In genomic region chr12:27142102-27142721, GRCh38 we compare ENCODE assay signal across 8 cellular contexts. TPM values are rescaled to one million over a fixed set of nuclear protein-coding genes. Genes with fewer than 3 reads are reported as not detected.
A peak's percentile ranks its signal among the peaks of the same experiment; 100 is the strongest.
DNase-seq lines count a peak whose midpoint lies in the region; ATAC-seq and TF ChIP-seq lines count a peak whose summit lies in the region.

No MANE protein-coding gene starts in this region.

- peaks cover 2% of the 10 kb centered on the region for H3K27me3 Mint-ChIP-seq in Caco-2 (ENCODE audit: insufficient read depth, unreplicated experiment)
- H3K27me3 Mint-ChIP-seq in neural progenitor cell (ENCODE audit: insufficient read depth, low read depth): peaks cover 2% of the 10 kb centered on the region

- H3K36me3 ChIP-seq in Caco-2 (ENCODE audit: control insufficient read depth, insufficient read depth, low read length) (no peaks in the 10 kb centered on the region), neural progenitor cell (no peaks in the 10 kb centered on the region), aorta (ENCODE audit: control insufficient read depth in 1 of 2, insufficient read depth in 2 of 2, low read length in 1 of 2) (no peaks in the 10 kb centered on the region)

- POLR2A ChIA-PET in Caco-2 (lab: Charles Lee): no interaction called here

- no peaks in the 10 kb centered on the region for H3K9me3 Mint-ChIP-seq in Caco-2 (ENCODE audit: unreplicated experiment)
- H3K9me3 Mint-ChIP-seq in neural progenitor cell: peaks cover 4% of the 10 kb centered on the region

- TF ChIP-seq CTCF in Caco-2 (IDR thresholded peaks at IDR 0.05; ENCODE audit: insufficient read depth in 1 of 2, low read depth in 1 of 2, low read length in 1 of 2, severe bottlenecking in 1 of 2, unreplicated experiment in 1 of 2): peak; percentile 90 to 94
- TF ChIP-seq CTCF in neural progenitor cell (IDR thresholded peaks at IDR 0.05): peak; percentile 88

- no peak overlapping the region for H2AFZ ChIP-seq in neural progenitor cell (replicated peaks)

- DNase-seq in Caco-2 (peak; percentile 77 to 82), NCI-H69 (lab: John Stamatoyannopoulos, UW) (peak; percentile 74), activated T-cell treated with anti-CD3 and anti-CD28 coated beads for 4 hours (peak; percentile 19), fibroblast of peridontal ligament (ENCODE audit: extremely low read depth) (peak; percentile 89), neural progenitor cell (ENCODE audit: low spot score) (peak; percentile 88), aorta (peak in 1 of 2 donors; percentile 70)

- CTCF ChIA-PET in Caco-2 (lab: Charles Lee): no interaction called here

- H3K9me3 ChIP-seq in Caco-2 (no peaks in the 10 kb centered on the region), neural progenitor cell (ENCODE audit: low read depth) (no peaks in the 10 kb centered on the region), aorta (ENCODE audit: control insufficient read depth, low read length) (no peaks in the 10 kb centered on the region)

- H3K36me3 Mint-ChIP-seq in Caco-2 (ENCODE audit: insufficient read depth, unreplicated experiment) (no peaks in the 10 kb centered on the region), neural progenitor cell (no peaks in the 10 kb centered on the region)

- no peaks in the 10 kb centered on the region for H3F3A ChIP-seq in neural progenitor cell (ENCODE audit: low read depth)

- H3K79me2 ChIP-seq in neural progenitor cell (ENCODE audit: low read depth): no peaks in the 10 kb centered on the region

- H3K4me2 ChIP-seq in neural progenitor cell: no peak overlapping the region

- no TSS peak for BruUV-seq in Caco-2 (replicated peaks; lab: Mats Ljungman, UMichigan)

- ATAC-seq in HG02798 (IDR thresholded peaks at IDR 0.05; ENCODE audit: poor library complexity, unreplicated experiment): peak; percentile 41
- ATAC-seq in aorta (ENCODE audit: low FRiP score): peak; percentile 92
- ATAC-seq in GM21423 (IDR thresholded peaks at IDR 0.05; ENCODE audit: unreplicated experiment): no peak

- H3K4me1 ChIP-seq in Caco-2: no peaks in the 10 kb centered on the region
- H3K4me1 ChIP-seq in neural progenitor cell: no peaks in the 10 kb centered on the region
- H3K4me1 ChIP-seq in aorta (ENCODE audit: control insufficient read depth in 1 of 2, insufficient read depth in 2 of 2, low read length in 2 of 2): no peaks in the 10 kb centered on the region

- H3K9ac ChIP-seq in neural progenitor cell: no peak overlapping the region

- H3K4me3 ChIP-seq in Caco-2 (ENCODE audit: low read depth, low read length) (no peak overlapping the region), neural progenitor cell (no peak overlapping the region), aorta (ENCODE audit: low read length in 2 of 2) (no peak overlapping the region)

- H3K27me3 ChIP-seq in Caco-2 (replicated peaks; ENCODE audit: control insufficient read depth, insufficient read depth, low read length) (no peaks in the 10 kb centered on the region), neural progenitor cell (no peaks in the 10 kb centered on the region), aorta (ENCODE audit: control insufficient read depth in 1 of 2, insufficient read depth in 2 of 2, low read length in 1 of 2) (no peaks in the 10 kb centered on the region)

- intact Hi-C loops in Caco-2 (cut with micrococcal nuclease; ENCODE audit: unreplicated experiment): loop anchor here (1.0 to 5.0 kb wide), 3 partner anchors 127 to 290 kb away; partner anchors contain the start of gene TM7SF3
- intact Hi-C loops in aorta (cut with DNase I): loop anchor here in 1 of 2 donors (5.0 to 10.0 kb wide), 4 partner anchors 105 to 243 kb away; partner anchors contain the start of gene MED21

- H3K4me3 Mint-ChIP-seq in Caco-2 (ENCODE audit: unreplicated experiment) (no peak overlapping the region), neural progenitor cell (no peak overlapping the region)

- H3K27ac Mint-ChIP-seq in Caco-2 (ENCODE audit: unreplicated experiment) (no peak overlapping the region), neural progenitor cell (no peak overlapping the region)

- H3K27ac ChIP-seq in neural progenitor cell (no peak overlapping the region), aorta (ENCODE audit: low read depth in 1 of 2, low read length in 2 of 2) (no peak overlapping the region)

- WGBS in aorta, 2 donors: 24 to 25% methylated on average over 3 of the region's 3 CpGs

- H3K4me1 Mint-ChIP-seq in Caco-2 (ENCODE audit: low read depth, unreplicated experiment): peaks cover 6% of the 10 kb centered on the region
- H3K4me1 Mint-ChIP-seq in neural progenitor cell: no peaks in the 10 kb centered on the region

- H4K20me1 ChIP-seq in neural progenitor cell (ENCODE audit: low read depth): no peaks in the 10 kb centered on the region

RNA-seq across cellular contexts. Expression of gene C12orf71, which starts 59.8 kb away (rescaled TPM):
- not detected in 2 replicates for total RNA-seq in Caco-2 (2022)
- total RNA-seq in neural progenitor cell (ENCODE audit: low replicate concordance): not detected in 2 replicates
- not detected for total RNA-seq in aorta
- polyA plus RNA-seq in aorta: not detected
